ENCODE assay signal across 17 cellular contexts in genomic region chr1:201665036-201665435, GRCh38.
"Had no signal": no experiment of that assay in that cellular context is flagged by ENCODE, and none has a peak within 500 bp of the region (broad histone marks: within the 10 kb centered on the region; RNA-seq: fewer than 3 reads in every experiment).

No MANE protein-coding gene starts in this region.

- H3K4me1 ChIP-seq: colonic mucosa, spleen, upper lobe of left lung had no signal

- H3K36me3 ChIP-seq: colonic mucosa, spleen, upper lobe of left lung had no signal

- H3K9me3 ChIP-seq: colonic mucosa, esophagus muscularis mucosa, mucosa of descending colon, spleen, upper lobe of left lung had no signal

- ATAC-seq: left ventricle myocardium superior, mucosa of descending colon had no signal

- H3K27me3 ChIP-seq: brain microvascular endothelial cell, colonic mucosa, esophagus muscularis mucosa, spleen, upper lobe of left lung had no signal

- DNase-seq: activated CD4-positive, alpha-beta T cell treated with anti-CD3 and anti-CD28 coated beads for 4 hours; activated CD4-positive, alpha-beta T cell treated with anti-CD3 and anti-CD28 coated beads, Interleukin-2, amount 50 U/mL, for 48 hours; activated CD4-positive, CD25-positive, alpha-beta regulatory T cell; activated CD8-positive, alpha-beta memory T cell treated with anti-CD3 and anti-CD28 coated beads, Interleukin-2, amount 50 U/mL, for 48 hours; activated naive CD4-positive, alpha-beta T cell treated with anti-CD3 and anti-CD28 coated beads for 36 hours; activated T-cell treated with anti-CD3 and anti-CD28 coated beads, Interleukin-2, amount 50 U/mL, for 48 hours; brain microvascular endothelial cell; central memory CD4-positive, alpha-beta T cell; colonic mucosa; left ventricle myocardium superior; mammary epithelial cell; mucosa of descending colon; spleen; stimulated activated CD4-positive, alpha-beta T cell treated with anti-CD3 and anti-CD28 coated beads, Interleukin-4, amount 100 ng/mL, for 1 hour; stimulated activated naive CD4-positive, alpha-beta T cell; upper lobe of left lung had no signal

- H3K27ac ChIP-seq: brain microvascular endothelial cell, colonic mucosa, esophagus muscularis mucosa, spleen, upper lobe of left lung had no signal

- H3K4me3 ChIP-seq: colonic mucosa, esophagus muscularis mucosa, mucosa of descending colon, spleen, upper lobe of left lung had no signal
